ENCODE assay signal across 1 cellular context in genomic region chr20:57390604-57391438, GRCh38.
TF ChIP-seq lines count a peak whose summit lies in the region.

Gene RBM38, plus strand, starts transcription at chr20:57391396. Its CDS starts 186 bp downstream, at chr20:57391582.

TF ChIP-seq in K562, 482 proteins besides CTCF, POLR2A, EP300 and RAD21 (continued from another document):
- TF ChIP-seq MGA (IDR thresholded peaks at IDR 0.05) (peak; percentile 75), KLF13 (tag; IDR thresholded peaks at IDR 0.05; ENCODE audit: borderline replicate concordance, low read depth) (no peak), GATAD2A (IDR thresholded peaks at IDR 0.05) (no peak), XRCC5 (IDR thresholded peaks at IDR 0.05; ENCODE audit: low read depth, low read length) (0 out of 2 replicates have a peak, but pooled peaks have one; percentile 16), SUPT5H (IDR thresholded peaks at IDR 0.05) (peak; percentile 61), HMBOX1 (IDR thresholded peaks at IDR 0.05) (no peak), SMAD4 (CRISPR knock-in tag; conservative IDR thresholded peaks at IDR 0.05) (no peak), L3MBTL2 (IDR thresholded peaks at IDR 0.05) (peak; percentile 57), TOE1 (IDR thresholded peaks at IDR 0.05; ENCODE audit: borderline replicate concordance) (no peak), TOE1 (CRISPR knock-in tag; IDR thresholded peaks at IDR 0.05; ENCODE audit: borderline replicate concordance, low read depth) (no peak), DLX4 (CRISPR knock-in tag; IDR thresholded peaks at IDR 0.05) (no peak), SP1 (CRISPR knock-in tag; IDR thresholded peaks at IDR 0.05) (no peak), HDAC6 (IDR thresholded peaks at IDR 0.05; ENCODE audit: low read depth, low read length) (no peak), ZFPM2 (CRISPR knock-in tag; IDR thresholded peaks at IDR 0.05) (no peak), BRF1 (IDR thresholded peaks at IDR 0.05; ENCODE audit: borderline replicate concordance, extremely low read depth, insufficient read length) (no peak), NR4A1 (CRISPR knock-in tag; IDR thresholded peaks at IDR 0.05) (no peak), NR4A1 (tag; IDR thresholded peaks at IDR 0.05) (no peak), CBFA2T3 (IDR thresholded peaks at IDR 0.05) (no peak), PATZ1 (CRISPR knock-in tag; IDR thresholded peaks at IDR 0.05; ENCODE audit: borderline replicate concordance) (no peak), ZBTB2 (IDR thresholded peaks at IDR 0.05) (0 out of 2 replicates have a peak, but pooled peaks have one; percentile 25), SPI1 (IDR thresholded peaks at IDR 0.05; ENCODE audit: borderline replicate concordance, low read depth, low read length) (no peak), ZFP1 (CRISPR knock-in tag; IDR thresholded peaks at IDR 0.05) (0 out of 2 replicates have a peak, but pooled peaks have one; percentile 49), RBM34 (IDR thresholded peaks at IDR 0.05; ENCODE audit: borderline replicate concordance, insufficient read depth, low read length) (no peak), NBN (IDR thresholded peaks at IDR 0.05; ENCODE audit: low read depth) (peak; percentile 41; the same call in 1 of the 2 replicates), SAP30 (IDR thresholded peaks at IDR 0.05; ENCODE audit: borderline replicate concordance, insufficient read depth, low read depth, low read length, poor library complexity, severe bottlenecking) (no peak), NFRKB (IDR thresholded peaks at IDR 0.05; ENCODE audit: low read depth) (peak; percentile 50), SOX6 (IDR thresholded peaks at IDR 0.05) (no peak), HES1 (IDR thresholded peaks at IDR 0.05; ENCODE audit: low read depth) (no peak), ARNT (IDR thresholded peaks at IDR 0.05) (peak in 1 of 2 experiments; percentile 48; a peak in 1 of 4 replicates), PHB (CRISPR knock-in tag; IDR thresholded peaks at IDR 0.05) (no peak), PHF8 (IDR thresholded peaks at IDR 0.05; ENCODE audit: borderline replicate concordance, low read length) (peak; percentile 38), SLC30A9 (CRISPR knock-in tag; IDR thresholded peaks at IDR 0.05) (no peak), WHSC1 (IDR thresholded peaks at IDR 0.05; ENCODE audit: low read length) (no peak), ATF2 (CRISPR knock-in tag; IDR thresholded peaks at IDR 0.05) (no peak), PTTG1 (tag; IDR thresholded peaks at IDR 0.05; ENCODE audit: low read depth) (no peak), OTX1 (CRISPR knock-in tag; IDR thresholded peaks at IDR 0.05) (no peak), HDGF (IDR thresholded peaks at IDR 0.05) (no peak), ZNF444 (CRISPR knock-in tag; IDR thresholded peaks at IDR 0.05) (peak; percentile 63; the same call in 1 of the 2 replicates), CHCHD3 (CRISPR knock-in tag; IDR thresholded peaks at IDR 0.05) (no peak), PKNOX1 (IDR thresholded peaks at IDR 0.05) (no peak)
